In the genomic region with DNA sequence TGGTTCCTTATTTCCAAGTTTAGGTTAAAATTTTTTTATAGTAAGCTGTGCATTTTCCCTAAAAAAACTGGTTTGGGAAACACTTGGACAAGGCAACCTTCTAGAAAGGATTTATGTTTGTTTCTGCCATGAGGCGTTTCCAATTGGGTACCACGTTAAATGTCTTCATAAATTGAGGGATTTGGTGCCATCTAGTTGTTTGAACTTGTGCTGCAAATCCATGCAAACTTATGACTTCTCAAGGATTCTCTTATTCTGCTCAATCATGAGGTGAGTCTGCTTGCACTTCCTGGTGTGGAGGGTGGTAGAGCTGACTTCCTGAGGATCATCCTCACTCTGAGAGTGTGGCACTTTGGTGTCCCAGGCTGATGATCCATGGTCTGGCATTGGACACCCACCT, we compare ENCODE assay signal across 11 cellular contexts.
A peak's percentile ranks its signal among the peaks of the same experiment; 100 is the strongest.
DNase-seq lines count a peak whose midpoint lies in the region; ATAC-seq and TF ChIP-seq lines count a peak whose summit lies in the region.
"Had no signal": no experiment of that assay in that cellular context is flagged by ENCODE, and none has a peak within 500 bp of the region (broad histone marks: within the 10 kb centered on the region; RNA-seq: fewer than 3 reads in every experiment).

No MANE protein-coding gene starts in this region.

- ATAC-seq in GM21423 (IDR thresholded peaks at IDR 0.05; ENCODE audit: unreplicated experiment) = no peak
- ATAC-seq: activated CD8-positive, alpha-beta memory T cell treated with anti-CD3 and anti-CD28 coated beads, Interleukin-2, amount 10 ng/mL, durations not matched to agents 7 days and 5 days had no signal

- WGBS in testis, 2 donors = 65 to 66% methylated on average over 2 of the region's 2 CpGs

- POLR2A ChIA-PET in MCF 10A (lab: Yijun Ruan, JAX) (interaction anchor here (0.6 to 1.6 kb wide), 4 partner anchors 9 to 167 kb away, joined by 3 to 4 read pairs (median 3); no protein-coding TSS in a partner anchor), OCI-LY7 (lab: Charles Lee) (no interaction called here)

- H3K79me2 ChIP-seq in OCI-LY7 (ENCODE audit: insufficient read depth, low read depth, low read length) = no peaks in the 10 kb centered on the region

- TF ChIP-seq CTCF in MCF 10A (IDR thresholded peaks at IDR 0.05; ENCODE audit: unreplicated experiment) = peak; percentile 15
- TF ChIP-seq CTCF in breast epithelium (IDR thresholded peaks at IDR 0.05) = no peak
- peak; percentile 25; the same call in 1 of the 2 replicates for TF ChIP-seq CTCF in OCI-LY7 (conservative IDR thresholded peaks at IDR 0.05; ENCODE audit: low read length)
- peak; percentile 26 for TF ChIP-seq CTCF in fibroblast of mammary gland (conservative IDR thresholded peaks at IDR 0.05; ENCODE audit: control insufficient read depth, insufficient read depth, low read depth, low read length)
- no peak for TF ChIP-seq CTCF in testis (IDR thresholded peaks at IDR 0.05)

- no TSS peak for BruUV-seq in MCF 10A (replicated peaks; lab: Mats Ljungman, UMichigan)
- BruUV-seq in OCI-LY7 (replicated peaks; lab: Mats Ljungman, UMichigan) = no TSS peak

- DNase-seq in MCF 10A (ENCODE audit: unreplicated experiment) (peak; percentile 49), breast epithelium (ENCODE audit: low spot score in 2 of 2) (no peak), OCI-LY7 (ENCODE audit: low spot score) (no peak), fibroblast of mammary gland (ENCODE audit: low read depth) (peak; percentile 50), testis (peak; percentile 21), OCI-M2 (lab: John Stamatoyannopoulos, UW; ENCODE audit: unreplicated experiment) (no peak)
- DNase-seq in activated CD4-positive, alpha-beta T cell treated with anti-CD3 and anti-CD28 coated beads for 48 hours = no peak
- DNase-seq: activated CD8-positive, alpha-beta memory T cell treated with anti-CD3 and anti-CD28 coated beads, Interleukin-2, amount 10 ng/mL, durations not matched to agents 7 days and 5 days; NCI-H1105; pancreas had no signal

- H3K9me3 Mint-ChIP-seq in MCF 10A (ENCODE audit: unreplicated experiment) = peaks cover 24% of the 10 kb centered on the region

- H3K4me3 Mint-ChIP-seq in MCF 10A (ENCODE audit: unreplicated experiment) = no peak overlapping the region
- H3K4me3 Mint-ChIP-seq: activated CD8-positive, alpha-beta memory T cell treated with anti-CD3 and anti-CD28 coated beads, Interleukin-2, amount 10 ng/mL, durations not matched to agents 7 days and 5 days had no signal

- H3K36me3 Mint-ChIP-seq in MCF 10A (ENCODE audit: insufficient read depth, unreplicated experiment) = peaks cover 68% of the 10 kb centered on the region

- H3K4me3 ChIP-seq in breast epithelium (no peak overlapping the region), OCI-LY7 (ENCODE audit: low read depth, low read length, poor library complexity, severe bottlenecking) (no peak overlapping the region), fibroblast of mammary gland (ENCODE audit: control insufficient read depth, low read depth, low read length) (no peak overlapping the region), testis (no peak overlapping the region)
- H3K4me3 ChIP-seq: pancreas had no signal

- no peak overlapping the region for H2AFZ ChIP-seq in OCI-LY7 (ENCODE audit: low read length)

- H3K27ac ChIP-seq in breast epithelium (no peak overlapping the region), OCI-LY7 (ENCODE audit: low read depth, low read length, poor library complexity, severe bottlenecking) (no peak overlapping the region), testis (no peak overlapping the region)
- H3K27ac ChIP-seq: pancreas had no signal

- no peak overlapping the region for H3K27ac Mint-ChIP-seq in MCF 10A (ENCODE audit: low read depth, unreplicated experiment)
- H3K27ac Mint-ChIP-seq: activated CD8-positive, alpha-beta memory T cell treated with anti-CD3 and anti-CD28 coated beads, Interleukin-2, amount 10 ng/mL, durations not matched to agents 7 days and 5 days had no signal

- H3K27me3 ChIP-seq in breast epithelium (no peaks in the 10 kb centered on the region), testis (no peaks in the 10 kb centered on the region)
- H3K27me3 ChIP-seq: pancreas had no signal

- H3K4me1 ChIP-seq in breast epithelium (no peaks in the 10 kb centered on the region), OCI-LY7 (ENCODE audit: insufficient read depth, low read length, poor library complexity, severe bottlenecking) (no peaks in the 10 kb centered on the region), testis (no peaks in the 10 kb centered on the region)
- H3K4me1 ChIP-seq: pancreas had no signal

- no peaks in the 10 kb centered on the region for H3K4me1 Mint-ChIP-seq in MCF 10A (ENCODE audit: insufficient read depth, unreplicated experiment)
- H3K4me1 Mint-ChIP-seq: activated CD8-positive, alpha-beta memory T cell treated with anti-CD3 and anti-CD28 coated beads, Interleukin-2, amount 10 ng/mL, durations not matched to agents 7 days and 5 days had no signal

- TF ChIP-seq POLR2A in breast epithelium (IDR thresholded peaks at IDR 0.05) = no peak
- TF ChIP-seq POLR2A in testis (IDR thresholded peaks at IDR 0.05) = no peak

- CTCF ChIA-PET in MCF 10A (lab: Yijun Ruan, JAX) = interaction anchor here (0.6 to 0.9 kb wide), 7 partner anchors 68 to 542 kb away, joined by 3 to 4 read pairs (median 3); a partner anchor contains a TSS
- CTCF ChIA-PET in OCI-LY7 (lab: Charles Lee; ENCODE audit: unreplicated experiment) = no interaction called here

- intact Hi-C loops in MCF 10A (cut with micrococcal nuclease) = loop anchor here (1.0 kb wide), 1 partner anchor 542 kb away; a partner anchor contains a TSS
- intact Hi-C loops in breast epithelium (cut with DNase I; ENCODE audit: low total_unique reads) = no loop called here
- intact Hi-C loops in OCI-LY7 (cut with micrococcal nuclease; ENCODE audit: unreplicated experiment) = no loop called here
- intact Hi-C loops in testis (cut with DNase I; ENCODE audit: low total_unique reads) = no loop called here

- no peaks in the 10 kb centered on the region for H3K9me2 ChIP-seq in OCI-LY7 (ENCODE audit: insufficient read depth, low read length)

- H4K20me1 ChIP-seq in OCI-LY7 (ENCODE audit: insufficient read depth, low read length) = no peaks in the 10 kb centered on the region

- H3K4me2 ChIP-seq in OCI-LY7 (ENCODE audit: low read length) = no peak overlapping the region

- H3K36me3 ChIP-seq in breast epithelium = no peaks in the 10 kb centered on the region
- peaks cover 42% of the 10 kb centered on the region for H3K36me3 ChIP-seq in OCI-LY7 (ENCODE audit: insufficient read depth, low read length)
- no peaks in the 10 kb centered on the region for H3K36me3 ChIP-seq in testis (ENCODE audit: low read depth, missing control alignments)

- H3K9me3 ChIP-seq in breast epithelium (peaks cover 0 to 1% of the 10 kb centered on the region in 2 donors), OCI-LY7 (ENCODE audit: low read length) (peaks cover 8% of the 10 kb centered on the region; the same call in 1 of the 2 replicates), testis (no peaks in the 10 kb centered on the region)
- H3K9me3 ChIP-seq: pancreas had no signal

- H3K27me3 Mint-ChIP-seq in MCF 10A (ENCODE audit: insufficient read depth, unreplicated experiment) = no peaks in the 10 kb centered on the region
- H3K27me3 Mint-ChIP-seq: activated CD8-positive, alpha-beta memory T cell treated with anti-CD3 and anti-CD28 coated beads, Interleukin-2, amount 10 ng/mL, durations not matched to agents 7 days and 5 days had no signal

Comparison
In these comparisons a context has a peak if more than half of its experiments do, and no peak if none do; other contexts are left out.
1. DNase-seq: peak in MCF 10A (single experiment), fibroblast of mammary gland (single experiment) and testis (single experiment); none in breast epithelium (0 of 2), OCI-LY7 (single experiment), activated CD4-positive, alpha-beta T cell treated with anti-CD3 and anti-CD28 coated beads for 48 hours (single experiment) and OCI-M2 (single experiment).
2. CTCF ChIP-seq: peak in MCF 10A (single experiment), OCI-LY7 (single experiment) and fibroblast of mammary gland (single experiment); none in breast epithelium (0 of 3) and testis (0 of 3).